In genomic region chr5:85375525-85375924, GRCh38 we compare ENCODE assay signal across 17 cellular contexts.
"Had no signal": no experiment of that assay in that cellular context is flagged by ENCODE, and none has a peak within 500 bp of the region (broad histone marks: within the 10 kb centered on the region; RNA-seq: fewer than 3 reads in every experiment).

No MANE protein-coding gene starts in this region.

- H3K4me1 Mint-ChIP-seq: natural killer cell had no signal

- H3K4me3 Mint-ChIP-seq: activated naive CD8-positive, alpha-beta T cell; natural killer cell had no signal

- FAIRE-seq: colon, islet of Langerhans had no signal

- H3K36me3 Mint-ChIP-seq: activated naive CD8-positive, alpha-beta T cell; natural killer cell had no signal

- DNase-seq: activated CD4-positive, alpha-beta T cell treated with anti-CD3 and anti-CD28 coated beads, Interleukin-2, amount 50 U/mL, for 48 hours; amniotic stem cell; brain microvascular endothelial cell; central memory CD4-positive, alpha-beta T cell; dorsolateral prefrontal cortex; foreskin keratinocyte; glutamatergic neuron; hippocampal formation; left cardiac atrium; mesendoderm; natural killer cell; stimulated activated CD8-positive, alpha-beta memory T cell treated with anti-CD3 and anti-CD28 coated beads, Interleukin-4, amount 100 ng/mL, for 48 hours; stimulated activated naive CD4-positive, alpha-beta T cell; upper lobe of right lung had no signal

- H3K27me3 Mint-ChIP-seq: activated naive CD8-positive, alpha-beta T cell had no signal

- H3K27ac Mint-ChIP-seq: activated naive CD8-positive, alpha-beta T cell; natural killer cell had no signal

- ATAC-seq: foreskin keratinocyte, left cardiac atrium, natural killer cell, upper lobe of right lung had no signal

- H3K4me3 ChIP-seq: upper lobe of right lung had no signal
